ENCODE assay signal across 27 cellular contexts in genomic region chr6:139509167-139509566, GRCh38.
"Had no signal": no experiment of that assay in that cellular context is flagged by ENCODE, and none has a peak within 500 bp of the region (broad histone marks: within the 10 kb centered on the region; RNA-seq: fewer than 3 reads in every experiment).

No MANE protein-coding gene starts in this region.

- H3K27ac ChIP-seq: adrenal gland, body of pancreas, coronary artery, dorsolateral prefrontal cortex, esophagus muscularis mucosa, foreskin keratinocyte had no signal

- H3K4me1 ChIP-seq: adrenal gland, body of pancreas, foreskin keratinocyte had no signal

- DNase-seq: activated CD4-positive, alpha-beta memory T cell treated with anti-CD3 and anti-CD28 coated beads, Interleukin-2, amount 10 ng/mL, durations not matched to agents 7 days and 5 days; activated CD4-positive, alpha-beta T cell treated with anti-CD3 and anti-CD28 coated beads for 1 hour; activated CD4-positive, alpha-beta T cell treated with anti-CD3 and anti-CD28 coated beads for 4 hours; activated CD4-positive, alpha-beta T cell treated with anti-CD3 and anti-CD28 coated beads, Interleukin-2, amount 10 ng/mL, durations not matched to agents 7 days and 5 days; activated CD4-positive, alpha-beta T cell treated with anti-CD3 and anti-CD28 coated beads, Interleukin-2, amount 50 U/mL, for 4 hours; activated CD8-positive, alpha-beta memory T cell treated with anti-CD3 and anti-CD28 coated beads for 24 hours; activated effector memory CD4-positive, alpha-beta T cell treated with anti-CD3 and anti-CD28 coated beads, Interleukin-2, amount 50 U/mL, for 16 hours; activated naive CD4-positive, alpha-beta T cell treated with anti-CD3 and anti-CD28 coated beads for 36 hours; activated naive CD8-positive, alpha-beta T cell treated with anti-CD3 and anti-CD28 coated beads for 36 hours; activated naive CD8-positive, alpha-beta T cell treated with anti-CD3 and anti-CD28 coated beads, Interleukin-2, amount 50 U/mL, for 24 hours; activated T-cell treated with anti-CD3 and anti-CD28 coated beads, Interleukin-2, amount 50 U/mL, for 4 hours; adrenal gland; amygdala; aorta; body of pancreas; dorsolateral prefrontal cortex; effector memory CD4-positive, alpha-beta T cell; erythroblast; foreskin keratinocyte; gastrocnemius medialis; glutamatergic neuron had no signal

- ATAC-seq: activated naive CD8-positive, alpha-beta T cell treated with anti-CD3 and anti-CD28 coated beads, Interleukin-2, amount 50 U/mL, for 24 hours; activated T-cell treated with anti-CD3 and anti-CD28 coated beads, Interleukin-2, amount 50 U/mL, for 4 hours; activated T-helper 17 cell treated with anti-CD3 and anti-CD28 coated beads, Interleukin-2, amount 50 U/mL, for 72 hours; body of pancreas; foreskin keratinocyte had no signal

- H3K36me3 ChIP-seq: adrenal gland, esophagus muscularis mucosa, gastrocnemius medialis had no signal

- H3K9me3 ChIP-seq: adrenal gland, body of pancreas, esophagus muscularis mucosa, gastrocnemius medialis had no signal

- H3K27ac Mint-ChIP-seq: activated CD4-positive, alpha-beta memory T cell treated with anti-CD3 and anti-CD28 coated beads, Interleukin-2, amount 10 ng/mL, durations not matched to agents 7 days and 5 days; activated CD4-positive, alpha-beta T cell treated with anti-CD3 and anti-CD28 coated beads, Interleukin-2, amount 10 ng/mL, durations not matched to agents 7 days and 5 days; activated naive CD4-positive, alpha-beta T cell treated with anti-CD3 and anti-CD28 coated beads for 36 hours; activated naive CD4-positive, alpha-beta T cell treated with anti-CD3 and anti-CD28 coated beads, Interleukin-2, amount 50 U/mL, for 24 hours; activated naive CD8-positive, alpha-beta T cell treated with anti-CD3 and anti-CD28 coated beads for 36 hours; activated naive CD8-positive, alpha-beta T cell treated with anti-CD3 and anti-CD28 coated beads, Interleukin-2, amount 50 U/mL, for 24 hours; activated T-helper 17 cell treated with anti-CD3 and anti-CD28 coated beads, Interleukin-2, amount 50 U/mL, for 72 hours; dendritic cell treated with granulocyte-macrophage colony-stimulating factor and Interleukin-4, amounts not matched to agents 40 ng/mL and 50 ng/mL, for 4 days had no signal

- H3K4me3 Mint-ChIP-seq: activated CD4-positive, alpha-beta memory T cell treated with anti-CD3 and anti-CD28 coated beads, Interleukin-2, amount 10 ng/mL, durations not matched to agents 7 days and 5 days; activated CD4-positive, alpha-beta T cell treated with anti-CD3 and anti-CD28 coated beads, Interleukin-2, amount 10 ng/mL, durations not matched to agents 7 days and 5 days; activated naive CD4-positive, alpha-beta T cell treated with anti-CD3 and anti-CD28 coated beads for 36 hours; activated naive CD4-positive, alpha-beta T cell treated with anti-CD3 and anti-CD28 coated beads, Interleukin-2, amount 50 U/mL, for 24 hours; activated naive CD8-positive, alpha-beta T cell treated with anti-CD3 and anti-CD28 coated beads for 36 hours; activated naive CD8-positive, alpha-beta T cell treated with anti-CD3 and anti-CD28 coated beads, Interleukin-2, amount 50 U/mL, for 24 hours; activated T-cell treated with anti-CD3 and anti-CD28 coated beads, Interleukin-2, amount 50 U/mL, for 4 hours; activated T-helper 17 cell treated with anti-CD3 and anti-CD28 coated beads, Interleukin-2, amount 50 U/mL, for 72 hours; central memory CD8-positive, alpha-beta T cell; dendritic cell treated with granulocyte-macrophage colony-stimulating factor and Interleukin-4, amounts not matched to agents 40 ng/mL and 50 ng/mL, for 4 days had no signal

- H3K9me3 Mint-ChIP-seq: activated CD4-positive, alpha-beta T cell treated with anti-CD3 and anti-CD28 coated beads, Interleukin-2, amount 10 ng/mL, durations not matched to agents 7 days and 5 days; activated naive CD4-positive, alpha-beta T cell treated with anti-CD3 and anti-CD28 coated beads for 36 hours; activated naive CD4-positive, alpha-beta T cell treated with anti-CD3 and anti-CD28 coated beads, Interleukin-2, amount 50 U/mL, for 24 hours; activated naive CD8-positive, alpha-beta T cell treated with anti-CD3 and anti-CD28 coated beads for 36 hours; activated naive CD8-positive, alpha-beta T cell treated with anti-CD3 and anti-CD28 coated beads, Interleukin-2, amount 50 U/mL, for 24 hours; activated T-cell treated with anti-CD3 and anti-CD28 coated beads, Interleukin-2, amount 50 U/mL, for 4 hours; activated T-helper 17 cell treated with anti-CD3 and anti-CD28 coated beads, Interleukin-2, amount 50 U/mL, for 72 hours; central memory CD8-positive, alpha-beta T cell; dendritic cell treated with granulocyte-macrophage colony-stimulating factor and Interleukin-4, amounts not matched to agents 40 ng/mL and 50 ng/mL, for 4 days had no signal

- H3K36me3 Mint-ChIP-seq: activated naive CD4-positive, alpha-beta T cell treated with anti-CD3 and anti-CD28 coated beads, Interleukin-2, amount 50 U/mL, for 24 hours; activated naive CD8-positive, alpha-beta T cell treated with anti-CD3 and anti-CD28 coated beads for 36 hours had no signal

- H3K27me3 ChIP-seq: adrenal gland, body of pancreas, dorsolateral prefrontal cortex, esophagus muscularis mucosa, foreskin keratinocyte, gastrocnemius medialis had no signal

- H3K4me3 ChIP-seq: adrenal gland, body of pancreas, coronary artery, dorsolateral prefrontal cortex, esophagus muscularis mucosa, gastrocnemius medialis had no signal

- H3K4me1 Mint-ChIP-seq: activated CD4-positive, alpha-beta memory T cell treated with anti-CD3 and anti-CD28 coated beads, Interleukin-2, amount 10 ng/mL, durations not matched to agents 7 days and 5 days; activated CD4-positive, alpha-beta T cell treated with anti-CD3 and anti-CD28 coated beads, Interleukin-2, amount 10 ng/mL, durations not matched to agents 7 days and 5 days; activated naive CD4-positive, alpha-beta T cell treated with anti-CD3 and anti-CD28 coated beads, Interleukin-2, amount 50 U/mL, for 24 hours; activated naive CD8-positive, alpha-beta T cell treated with anti-CD3 and anti-CD28 coated beads for 36 hours; activated naive CD8-positive, alpha-beta T cell treated with anti-CD3 and anti-CD28 coated beads, Interleukin-2, amount 50 U/mL, for 24 hours; activated T-helper 17 cell treated with anti-CD3 and anti-CD28 coated beads, Interleukin-2, amount 50 U/mL, for 72 hours; central memory CD8-positive, alpha-beta T cell had no signal

- H3K27me3 Mint-ChIP-seq: activated CD4-positive, alpha-beta memory T cell treated with anti-CD3 and anti-CD28 coated beads, Interleukin-2, amount 10 ng/mL, durations not matched to agents 7 days and 5 days; activated naive CD8-positive, alpha-beta T cell treated with anti-CD3 and anti-CD28 coated beads for 36 hours; activated T-helper 17 cell treated with anti-CD3 and anti-CD28 coated beads, Interleukin-2, amount 50 U/mL, for 72 hours; central memory CD8-positive, alpha-beta T cell; dendritic cell treated with granulocyte-macrophage colony-stimulating factor and Interleukin-4, amounts not matched to agents 40 ng/mL and 50 ng/mL, for 4 days had no signal
